ENCODE assay signal across 13 cellular contexts in the genomic region with DNA sequence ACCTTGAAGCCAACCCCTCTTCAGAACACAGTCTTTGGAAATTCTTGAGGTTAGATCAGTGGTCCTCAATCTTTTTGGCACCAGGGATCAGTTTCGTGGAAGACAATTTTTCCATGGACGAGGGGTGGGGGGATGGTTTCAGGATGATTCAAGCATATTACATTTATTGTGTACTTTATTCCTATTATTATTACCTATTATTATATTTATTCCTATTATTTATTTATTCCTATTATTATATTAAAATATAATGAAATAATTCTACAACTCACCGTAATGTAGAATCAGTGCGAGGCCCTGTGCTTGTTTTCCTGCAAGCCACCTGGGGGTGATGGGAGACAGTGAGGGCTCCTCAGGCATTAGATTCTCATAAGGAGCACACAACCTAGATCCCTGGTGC. TPM values are rescaled to one million over a fixed set of nuclear protein-coding genes. Genes with fewer than 3 reads are reported as not detected.
DNase-seq lines count a peak whose midpoint lies in the region; ATAC-seq and TF ChIP-seq lines count a peak whose summit lies in the region.
"Had no signal": no experiment of that assay in that cellular context is flagged by ENCODE, and none has a peak within 500 bp of the region (broad histone marks: within the 10 kb centered on the region; RNA-seq: fewer than 3 reads in every experiment).

No MANE protein-coding gene starts in this region.

- H3K27me3 ChIP-seq in upper lobe of right lung = no peaks in the 10 kb centered on the region
- H3K27me3 ChIP-seq: BLaER1 had no signal

- H3K36me3 ChIP-seq in upper lobe of right lung = no peaks in the 10 kb centered on the region

- no peaks in the 10 kb centered on the region for H3K9me3 Mint-ChIP-seq in T-helper 1 cell treated with Interleukin-12 subunit alpha and Interleukin-12 subunit beta and Interleukin-4 antibody, amounts not matched to agents 30 μg/mL and 1 μg/mL, for 36 hours
- H3K9me3 Mint-ChIP-seq in natural killer cell = peaks cover 2% of the 10 kb centered on the region in 2 donors
- H3K9me3 Mint-ChIP-seq in natural killer cell treated with Interleukin-12 subunit alpha and Interleukin-12 subunit beta and Interleukin-15 and Interleukin-18, amount 100 ng/mL, for 72 hours = peaks cover 3% of the 10 kb centered on the region
- no peaks in the 10 kb centered on the region for H3K9me3 Mint-ChIP-seq in immature natural killer cell
- H3K9me3 Mint-ChIP-seq: HFFc6 had no signal

- DNase-seq in T-helper 1 cell (no peak), natural killer cell (no peak), immature natural killer cell (no peak), NCI-H82 (lab: John Stamatoyannopoulos, UW) (no peak), EL (no peak), upper lobe of right lung (no peak)
- DNase-seq in natural killer cell treated with Interleukin-12 subunit alpha and Interleukin-12 subunit beta and Interleukin-15 and Interleukin-18, amount 100 ng/mL, for 72 hours (ENCODE audit: low spot score) = no peak
- DNase-seq: DMS53, HCEC 1CT, HFFc6 had no signal

- H3K4me3 Mint-ChIP-seq in T-helper 1 cell treated with Interleukin-12 subunit alpha and Interleukin-12 subunit beta and Interleukin-4 antibody, amounts not matched to agents 30 μg/mL and 1 μg/mL, for 36 hours = no peak overlapping the region
- H3K4me3 Mint-ChIP-seq in natural killer cell (no peak overlapping the region), immature natural killer cell (no peak overlapping the region)
- no peak overlapping the region for H3K4me3 Mint-ChIP-seq in natural killer cell treated with Interleukin-12 subunit alpha and Interleukin-12 subunit beta and Interleukin-15 and Interleukin-18, amount 100 ng/mL, for 72 hours
- H3K4me3 Mint-ChIP-seq: HFFc6 had no signal

- H3K9me3 ChIP-seq in upper lobe of right lung = no peaks in the 10 kb centered on the region

- no peak overlapping the region for H3K27ac ChIP-seq in upper lobe of right lung
- H3K27ac ChIP-seq: 22Rv1, BLaER1 had no signal

- no peaks in the 10 kb centered on the region for H3K27me3 Mint-ChIP-seq in T-helper 1 cell treated with Interleukin-12 subunit alpha and Interleukin-12 subunit beta and Interleukin-4 antibody, amounts not matched to agents 30 μg/mL and 1 μg/mL, for 36 hours (ENCODE audit: low read depth)
- no peaks in the 10 kb centered on the region for H3K27me3 Mint-ChIP-seq in natural killer cell (ENCODE audit: low read depth in 2 of 2)
- no peaks in the 10 kb centered on the region for H3K27me3 Mint-ChIP-seq in natural killer cell treated with Interleukin-12 subunit alpha and Interleukin-12 subunit beta and Interleukin-15 and Interleukin-18, amount 100 ng/mL, for 72 hours
- H3K27me3 Mint-ChIP-seq in immature natural killer cell (ENCODE audit: low read depth in 3 of 3) = peaks cover 0 to 3% (median 1%) of the 10 kb centered on the region in 3 donors

- H3K27ac Mint-ChIP-seq in T-helper 1 cell treated with Interleukin-12 subunit alpha and Interleukin-12 subunit beta and Interleukin-4 antibody, amounts not matched to agents 30 μg/mL and 1 μg/mL, for 36 hours = peak overlapping the region; percentile 87
- H3K27ac Mint-ChIP-seq in natural killer cell (peak overlapping the region; percentile 91 to 96), immature natural killer cell (peak overlapping the region in 5 of 6 donors; percentile 26 to 94 (median 89))
- peak overlapping the region in 1 of 2 donors; percentile 97 for H3K27ac Mint-ChIP-seq in natural killer cell treated with Interleukin-12 subunit alpha and Interleukin-12 subunit beta and Interleukin-15 and Interleukin-18, amount 100 ng/mL, for 72 hours
- H3K27ac Mint-ChIP-seq: HFFc6 had no signal

- ATAC-seq in natural killer cell (no peak), upper lobe of right lung (no peak)
- ATAC-seq in natural killer cell treated with Interleukin-12 subunit alpha and Interleukin-12 subunit beta and Interleukin-15 and Interleukin-18, amount 100 ng/mL, for 72 hours = no peak

- H3K36me3 Mint-ChIP-seq in T-helper 1 cell treated with Interleukin-12 subunit alpha and Interleukin-12 subunit beta and Interleukin-4 antibody, amounts not matched to agents 30 μg/mL and 1 μg/mL, for 36 hours (ENCODE audit: low read depth) = no peaks in the 10 kb centered on the region
- H3K36me3 Mint-ChIP-seq in natural killer cell = no peaks in the 10 kb centered on the region
- H3K36me3 Mint-ChIP-seq in natural killer cell treated with Interleukin-12 subunit alpha and Interleukin-12 subunit beta and Interleukin-15 and Interleukin-18, amount 100 ng/mL, for 72 hours = no peaks in the 10 kb centered on the region
- peaks cover 0 to 4% (median 0%) of the 10 kb centered on the region in 3 donors for H3K36me3 Mint-ChIP-seq in immature natural killer cell

- no peak for TF ChIP-seq CTCF in natural killer cell (IDR thresholded peaks at IDR 0.05)
- TF ChIP-seq CTCF in upper lobe of right lung (IDR thresholded peaks at IDR 0.05) = no peak

- H3K4me1 Mint-ChIP-seq in T-helper 1 cell treated with Interleukin-12 subunit alpha and Interleukin-12 subunit beta and Interleukin-4 antibody, amounts not matched to agents 30 μg/mL and 1 μg/mL, for 36 hours (ENCODE audit: low read depth) = peaks cover 22% of the 10 kb centered on the region
- peaks cover 15% of the 10 kb centered on the region in 2 donors for H3K4me1 Mint-ChIP-seq in natural killer cell
- H3K4me1 Mint-ChIP-seq in natural killer cell treated with Interleukin-12 subunit alpha and Interleukin-12 subunit beta and Interleukin-15 and Interleukin-18, amount 100 ng/mL, for 72 hours (ENCODE audit: low read depth in 2 of 2) = peaks cover 15 to 18% of the 10 kb centered on the region in 2 donors
- H3K4me1 Mint-ChIP-seq in immature natural killer cell = peaks cover 22 to 27% of the 10 kb centered on the region in 2 donors

- no peak overlapping the region for H3K4me3 ChIP-seq in upper lobe of right lung
- H3K4me3 ChIP-seq: BLaER1 had no signal

- intact Hi-C loops in natural killer cell (cut with micrococcal nuclease) = loop anchor here (5.0 kb wide), 1 partner anchor 45 kb away; no protein-coding TSS in a partner anchor
- intact Hi-C loops in upper lobe of right lung (cut with DNase I) = no loop called here

- no peaks in the 10 kb centered on the region for H3K4me1 ChIP-seq in upper lobe of right lung

RNA-seq across cellular contexts. Expression of a gene that starts 17.9 kb away (rescaled TPM):
- total RNA-seq in natural killer cell (10 to 100 TPM; 44.2 to 56.4 (median 49.7) TPM), upper lobe of right lung (17.1 TPM)
- 10 to 100 TPM; 16.3 to 36.9 TPM for total RNA-seq in natural killer cell treated with Interleukin-12 subunit alpha and Interleukin-12 subunit beta and Interleukin-15 and Interleukin-18, amount 100 ng/mL, for 72 hours
- polyA plus RNA-seq in immature natural killer cell = 10 to 100 TPM in 1 of 3 donors, 1 to 10 TPM in 2; 5.3 to 19.3 (median 7.7) TPM
